In genomic region chr3:48465531-48466378, GRCh38 we compare ENCODE assay signal across 1 cellular context.
TF ChIP-seq lines count a peak whose summit lies in the region.

No MANE protein-coding gene starts in this region.

TF ChIP-seq in HepG2, 621 proteins besides CTCF, POLR2A, EP300 and RAD21 (continued from another document and continues in another):
- no peak for TF ChIP-seq SNAPC4 (CRISPR knock-in tag; IDR thresholded peaks at IDR 0.05)
- no peak for TF ChIP-seq TIGD3 (CRISPR knock-in tag; IDR thresholded peaks at IDR 0.05; ENCODE audit: borderline replicate concordance)
- TF ChIP-seq, protein P1, sequence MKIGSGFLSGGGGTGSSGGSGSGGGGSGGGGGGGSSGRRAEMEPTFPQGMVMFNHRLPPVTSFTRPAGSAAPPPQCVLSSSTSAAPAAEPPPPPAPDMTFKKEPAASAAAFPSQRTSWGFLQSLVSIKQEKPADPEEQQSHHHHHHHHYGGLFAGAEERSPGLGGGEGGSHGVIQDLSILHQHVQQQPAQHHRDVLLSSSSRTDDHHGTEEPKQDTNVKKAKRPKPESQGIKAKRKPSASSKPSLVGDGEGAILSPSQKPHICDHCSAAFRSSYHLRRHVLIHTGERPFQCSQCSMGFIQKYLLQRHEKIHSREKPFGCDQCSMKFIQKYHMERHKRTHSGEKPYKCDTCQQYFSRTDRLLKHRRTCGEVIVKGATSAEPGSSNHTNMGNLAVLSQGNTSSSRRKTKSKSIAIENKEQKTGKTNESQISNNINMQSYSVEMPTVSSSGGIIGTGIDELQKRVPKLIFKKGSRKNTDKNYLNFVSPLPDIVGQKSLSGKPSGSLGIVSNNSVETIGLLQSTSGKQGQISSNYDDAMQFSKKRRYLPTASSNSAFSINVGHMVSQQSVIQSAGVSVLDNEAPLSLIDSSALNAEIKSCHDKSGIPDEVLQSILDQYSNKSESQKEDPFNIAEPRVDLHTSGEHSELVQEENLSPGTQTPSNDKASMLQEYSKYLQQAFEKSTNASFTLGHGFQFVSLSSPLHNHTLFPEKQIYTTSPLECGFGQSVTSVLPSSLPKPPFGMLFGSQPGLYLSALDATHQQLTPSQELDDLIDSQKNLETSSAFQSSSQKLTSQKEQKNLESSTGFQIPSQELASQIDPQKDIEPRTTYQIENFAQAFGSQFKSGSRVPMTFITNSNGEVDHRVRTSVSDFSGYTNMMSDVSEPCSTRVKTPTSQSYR (CRISPR knock-in tag; IDR thresholded peaks at IDR 0.05; ENCODE audit: borderline replicate concordance) = no peak
- TF ChIP-seq SP140L (CRISPR knock-in tag; IDR thresholded peaks at IDR 0.05; ENCODE audit: borderline replicate concordance) = no peak
- no peak for TF ChIP-seq GZF1 (CRISPR knock-in tag; IDR thresholded peaks at IDR 0.05)
- no peak for TF ChIP-seq ZNF878 (CRISPR knock-in tag; IDR thresholded peaks at IDR 0.05)
- no peak for TF ChIP-seq HHEX (CRISPR knock-in tag; IDR thresholded peaks at IDR 0.05)
- TF ChIP-seq HDAC1 (CRISPR knock-in tag; IDR thresholded peaks at IDR 0.05) = peak; percentile 39; the same call in 1 of the 2 replicates
- peak; percentile 64; the same call in 1 of the 2 replicates for TF ChIP-seq IRF9 (CRISPR knock-in tag; IDR thresholded peaks at IDR 0.05; ENCODE audit: borderline replicate concordance)
- TF ChIP-seq NCOA2 (CRISPR knock-in tag; IDR thresholded peaks at IDR 0.05) = 0 out of 2 replicates have a peak, but pooled peaks have one; percentile 12
- peak; percentile 39 for TF ChIP-seq GABPB1 (CRISPR knock-in tag; IDR thresholded peaks at IDR 0.05)
- no peak for TF ChIP-seq JARID2 (CRISPR knock-in tag; IDR thresholded peaks at IDR 0.05; ENCODE audit: insufficient replicate concordance)
- TF ChIP-seq ZBTB26 (CRISPR knock-in tag; IDR thresholded peaks at IDR 0.05; ENCODE audit: borderline replicate concordance) = no peak
- TF ChIP-seq ZNF142 (CRISPR knock-in tag; IDR thresholded peaks at IDR 0.05) = no peak
- TF ChIP-seq, protein P2, sequence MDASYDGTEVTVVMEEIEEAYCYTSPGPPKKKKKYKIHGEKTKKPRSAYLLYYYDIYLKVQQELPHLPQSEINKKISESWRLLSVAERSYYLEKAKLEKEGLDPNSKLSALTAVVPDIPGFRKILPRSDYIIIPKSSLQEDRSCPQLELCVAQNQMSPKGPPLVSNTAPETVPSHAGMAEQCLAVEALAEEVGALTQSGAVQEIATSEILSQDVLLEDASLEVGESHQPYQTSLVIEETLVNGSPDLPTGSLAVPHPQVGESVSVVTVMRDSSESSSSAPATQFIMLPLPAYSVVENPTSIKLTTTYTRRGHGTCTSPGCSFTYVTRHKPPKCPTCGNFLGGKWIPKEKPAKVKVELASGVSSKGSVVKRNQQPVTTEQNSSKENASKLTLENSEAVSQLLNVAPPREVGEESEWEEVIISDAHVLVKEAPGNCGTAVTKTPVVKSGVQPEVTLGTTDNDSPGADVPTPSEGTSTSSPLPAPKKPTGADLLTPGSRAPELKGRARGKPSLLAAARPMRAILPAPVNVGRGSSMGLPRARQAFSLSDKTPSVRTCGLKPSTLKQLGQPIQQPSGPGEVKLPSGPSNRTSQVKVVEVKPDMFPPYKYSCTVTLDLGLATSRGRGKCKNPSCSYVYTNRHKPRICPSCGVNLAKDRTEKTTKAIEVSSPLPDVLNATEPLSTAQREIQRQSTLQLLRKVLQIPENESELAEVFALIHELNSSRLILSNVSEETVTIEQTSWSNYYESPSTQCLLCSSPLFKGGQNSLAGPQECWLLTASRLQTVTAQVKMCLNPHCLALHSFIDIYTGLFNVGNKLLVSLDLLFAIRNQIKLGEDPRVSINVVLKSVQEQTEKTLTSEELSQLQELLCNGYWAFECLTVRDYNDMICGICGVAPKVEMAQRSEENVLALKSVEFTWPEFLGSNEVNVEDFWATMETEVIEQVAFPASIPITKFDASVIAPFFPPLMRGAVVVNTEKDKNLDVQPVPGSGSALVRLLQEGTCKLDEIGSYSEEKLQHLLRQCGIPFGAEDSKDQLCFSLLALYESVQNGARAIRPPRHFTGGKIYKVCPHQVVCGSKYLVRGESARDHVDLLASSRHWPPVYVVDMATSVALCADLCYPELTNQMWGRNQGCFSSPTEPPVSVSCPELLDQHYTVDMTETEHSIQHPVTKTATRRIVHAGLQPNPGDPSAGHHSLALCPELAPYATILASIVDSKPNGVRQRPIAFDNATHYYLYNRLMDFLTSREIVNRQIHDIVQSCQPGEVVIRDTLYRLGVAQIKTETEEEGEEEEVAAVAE (CRISPR knock-in tag; IDR thresholded peaks at IDR 0.05; ENCODE audit: borderline replicate concordance) = peak; percentile 57; the same call in 1 of the 2 replicates
- TF ChIP-seq XBP1 (CRISPR knock-in tag; IDR thresholded peaks at IDR 0.05) = no peak
- no peak for TF ChIP-seq KMT2B (CRISPR knock-in tag; IDR thresholded peaks at IDR 0.05)
- peak; percentile 55; the same call in 1 of the 2 replicates for TF ChIP-seq FOXK1 (CRISPR knock-in tag; IDR thresholded peaks at IDR 0.05; ENCODE audit: borderline replicate concordance, low read depth)
- no peak for TF ChIP-seq ZFP37 (CRISPR knock-in tag; IDR thresholded peaks at IDR 0.05; ENCODE audit: borderline replicate concordance)
- TF ChIP-seq ZNF644 (CRISPR knock-in tag; IDR thresholded peaks at IDR 0.05; ENCODE audit: low read depth) = no peak
- TF ChIP-seq ZNF251 (CRISPR knock-in tag; IDR thresholded peaks at IDR 0.05) = no peak
- no peak for TF ChIP-seq ZNF713 (CRISPR knock-in tag; IDR thresholded peaks at IDR 0.05)
- 0 out of 2 replicates have a peak, but pooled peaks have one; percentile 20 for TF ChIP-seq KDM1A (CRISPR knock-in tag; IDR thresholded peaks at IDR 0.05)
- peak; percentile 61; the same call in 1 of the 2 replicates for TF ChIP-seq SPEN (CRISPR knock-in tag; IDR thresholded peaks at IDR 0.05; ENCODE audit: low read depth)
- no peak for TF ChIP-seq LCORL (IDR thresholded peaks at IDR 0.05)
- TF ChIP-seq LCORL (CRISPR knock-in tag; IDR thresholded peaks at IDR 0.05) = peak; percentile 86
- TF ChIP-seq, protein P3, sequence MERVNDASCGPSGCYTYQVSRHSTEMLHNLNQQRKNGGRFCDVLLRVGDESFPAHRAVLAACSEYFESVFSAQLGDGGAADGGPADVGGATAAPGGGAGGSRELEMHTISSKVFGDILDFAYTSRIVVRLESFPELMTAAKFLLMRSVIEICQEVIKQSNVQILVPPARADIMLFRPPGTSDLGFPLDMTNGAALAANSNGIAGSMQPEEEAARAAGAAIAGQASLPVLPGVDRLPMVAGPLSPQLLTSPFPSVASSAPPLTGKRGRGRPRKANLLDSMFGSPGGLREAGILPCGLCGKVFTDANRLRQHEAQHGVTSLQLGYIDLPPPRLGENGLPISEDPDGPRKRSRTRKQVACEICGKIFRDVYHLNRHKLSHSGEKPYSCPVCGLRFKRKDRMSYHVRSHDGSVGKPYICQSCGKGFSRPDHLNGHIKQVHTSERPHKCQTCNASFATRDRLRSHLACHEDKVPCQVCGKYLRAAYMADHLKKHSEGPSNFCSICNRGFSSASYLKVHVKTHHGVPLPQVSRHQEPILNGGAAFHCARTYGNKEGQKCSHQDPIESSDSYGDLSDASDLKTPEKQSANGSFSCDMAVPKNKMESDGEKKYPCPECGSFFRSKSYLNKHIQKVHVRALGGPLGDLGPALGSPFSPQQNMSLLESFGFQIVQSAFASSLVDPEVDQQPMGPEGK (CRISPR knock-in tag; IDR thresholded peaks at IDR 0.05) = 0 out of 2 replicates have a peak, but pooled peaks have one; percentile 23
